In the genomic region with DNA sequence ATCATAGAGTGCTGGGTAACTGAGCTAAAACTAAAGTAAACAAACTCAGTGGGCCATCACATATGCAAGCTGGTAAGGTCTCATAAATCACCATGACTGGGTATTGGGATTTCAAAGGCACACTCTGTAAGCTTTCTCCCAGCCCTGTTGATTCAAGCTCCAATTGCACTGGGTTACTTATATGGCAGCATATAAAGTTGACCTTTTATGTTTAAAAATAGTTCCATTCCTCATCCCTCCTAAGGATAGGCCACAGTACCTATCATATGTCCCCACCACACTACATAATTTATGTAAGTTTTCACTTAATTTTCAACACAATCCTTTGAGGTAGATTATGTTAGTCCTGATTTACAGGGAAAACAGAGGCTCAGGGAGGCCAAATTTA, we compare ENCODE assay signal across 10 cellular contexts.
DNase-seq lines count a peak whose midpoint lies in the region; ATAC-seq lines count a peak whose summit lies in the region.
"Had no signal": no experiment of that assay in that cellular context is flagged by ENCODE, and none has a peak within 500 bp of the region (broad histone marks: within the 10 kb centered on the region; RNA-seq: fewer than 3 reads in every experiment).

No MANE protein-coding gene starts in this region.

- peak overlapping the region; percentile 67 to 88 for H3K27ac Mint-ChIP-seq in activated naive CD4-positive, alpha-beta T cell treated with anti-CD3 and anti-CD28 coated beads, Interleukin-2, amount 50 U/mL, for 72 hours

- peaks cover 31 to 65% of the 10 kb centered on the region in 2 donors for H3K36me3 Mint-ChIP-seq in activated naive CD4-positive, alpha-beta T cell treated with anti-CD3 and anti-CD28 coated beads, Interleukin-2, amount 50 U/mL, for 72 hours

- peaks cover 0 to 19% of the 10 kb centered on the region in 2 donors for H3K9me3 Mint-ChIP-seq in activated naive CD4-positive, alpha-beta T cell treated with anti-CD3 and anti-CD28 coated beads, Interleukin-2, amount 50 U/mL, for 72 hours

- ATAC-seq in activated naive CD4-positive, alpha-beta T cell treated with anti-CD3 and anti-CD28 coated beads, Interleukin-2, amount 50 U/mL, for 72 hours, result peak; percentile 30 to 52
- no peak for ATAC-seq in HG02885 (IDR thresholded peaks at IDR 0.05; ENCODE audit: poor library complexity, unreplicated experiment)

- DNase-seq in activated naive CD4-positive, alpha-beta T cell treated with anti-CD3 and anti-CD28 coated beads, Interleukin-2, amount 50 U/mL, for 72 hours (ENCODE audit: low spot score in 2 of 2), result no peak
- no peak for DNase-seq in activated naive CD4-positive, alpha-beta T cell treated with anti-CD3 and anti-CD28 coated beads, Interleukin-2, amount 50 U/mL, for 16 hours
- DNase-seq in NCI-H510A (lab: John Stamatoyannopoulos, UW), result peak; percentile 68
- peak; percentile 96 for DNase-seq in left kidney (ENCODE audit: low read depth, low spot score)
- no peak for DNase-seq in NCI-H82 (lab: John Stamatoyannopoulos, UW)
- DNase-seq in dermis blood vessel endothelial cell, result no peak
- DNase-seq in middle frontal gyrus (ENCODE audit: extremely low spot score, low spot score), result no peak
- DNase-seq: activated T-cell treated with anti-CD3 and anti-CD28 coated beads for 4 hours, hippocampal formation had no signal

Comparison
In these comparisons a context has a peak if more than half of its experiments do, and no peak if none do; other contexts are left out.
1. DNase-seq: peak in NCI-H510A (single experiment) and left kidney (single experiment); none in activated naive CD4-positive, alpha-beta T cell treated with anti-CD3 and anti-CD28 coated beads, Interleukin-2, amount 50 U/mL, for 72 hours (0 of 2), activated naive CD4-positive, alpha-beta T cell treated with anti-CD3 and anti-CD28 coated beads, Interleukin-2, amount 50 U/mL, for 16 hours (single experiment), NCI-H82 (single experiment), dermis blood vessel endothelial cell (single experiment) and middle frontal gyrus (single experiment).